ENCODE assay signal across 19 cellular contexts in genomic region chr6:153424719-153425400, GRCh38.
"Had no signal": no experiment of that assay in that cellular context is flagged by ENCODE, and none has a peak within 500 bp of the region (broad histone marks: within the 10 kb centered on the region; RNA-seq: fewer than 3 reads in every experiment).

No MANE protein-coding gene starts in this region.

- H3K36me3 Mint-ChIP-seq: activated naive CD4-positive, alpha-beta T cell treated with anti-CD3 and anti-CD28 coated beads, Interleukin-2, amount 50 U/mL, for 24 hours; stimulated activated naive B cell treated with anti-CD40 and anti-IgM and Interleukin-4, amounts not matched to agents 10 μg/mL and 1 μg/mL and 100 μg/mL, for 72 hours had no signal

- H3K27ac Mint-ChIP-seq: activated B cell treated with CpG ODN at 0.5 μM for 24 hours; activated CD8-positive, alpha-beta T cell treated with anti-CD3 and anti-CD28 coated beads for 36 hours; activated naive CD4-positive, alpha-beta T cell treated with anti-CD3 and anti-CD28 coated beads, Interleukin-2, amount 50 U/mL, for 24 hours; dendritic cell treated with granulocyte-macrophage colony-stimulating factor and Interleukin-4, amounts not matched to agents 40 ng/mL and 50 ng/mL, for 4 days; effector memory CD8-positive, alpha-beta T cell; stimulated activated naive B cell treated with anti-CD40 and anti-IgM and Interleukin-4, amounts not matched to agents 10 μg/mL and 1 μg/mL and 100 μg/mL, for 72 hours had no signal

- H3K36me3 ChIP-seq: adrenal gland, brain microvascular endothelial cell, lower lobe of right lung, pancreas, tibial artery, uterus had no signal

- H3K27me3 ChIP-seq: adrenal gland, brain microvascular endothelial cell, pancreas, tibial artery, uterus had no signal

- ATAC-seq: activated CD8-positive, alpha-beta T cell treated with anti-CD3 and anti-CD28 coated beads for 36 hours; effector memory CD8-positive, alpha-beta T cell; left colon; lower lobe of right lung; pancreas; stimulated activated naive B cell treated with anti-CD40 and anti-IgM and Interleukin-4, amounts not matched to agents 10 μg/mL and 1 μg/mL and 100 μg/mL, for 72 hours had no signal

- H3K9me3 ChIP-seq: adrenal gland, lower lobe of right lung, pancreas, tibial artery, uterus had no signal

- H3K27me3 Mint-ChIP-seq: activated B cell treated with CpG ODN at 0.5 μM for 24 hours; activated CD8-positive, alpha-beta T cell treated with anti-CD3 and anti-CD28 coated beads for 36 hours; activated naive CD4-positive, alpha-beta T cell treated with anti-CD3 and anti-CD28 coated beads, Interleukin-2, amount 50 U/mL, for 24 hours; dendritic cell treated with granulocyte-macrophage colony-stimulating factor and Interleukin-4, amounts not matched to agents 40 ng/mL and 50 ng/mL, for 4 days; effector memory CD8-positive, alpha-beta T cell; stimulated activated naive B cell treated with anti-CD40 and anti-IgM and Interleukin-4, amounts not matched to agents 10 μg/mL and 1 μg/mL and 100 μg/mL, for 72 hours had no signal

- H3K27ac ChIP-seq: adrenal gland, brain microvascular endothelial cell, lower lobe of right lung, pancreas, tibial artery, uterus had no signal

- H3K4me1 Mint-ChIP-seq: activated B cell treated with CpG ODN at 0.5 μM for 24 hours; activated naive CD4-positive, alpha-beta T cell treated with anti-CD3 and anti-CD28 coated beads, Interleukin-2, amount 50 U/mL, for 24 hours; stimulated activated naive B cell treated with anti-CD40 and anti-IgM and Interleukin-4, amounts not matched to agents 10 μg/mL and 1 μg/mL and 100 μg/mL, for 72 hours had no signal

- H3K4me1 ChIP-seq: adrenal gland, lower lobe of right lung, pancreas, tibial artery, uterus had no signal

- DNase-seq: activated B cell treated with CpG ODN at 0.5 μM for 24 hours; activated CD4-positive, alpha-beta T cell treated with anti-CD3 and anti-CD28 coated beads for 48 hours; activated CD8-positive, alpha-beta T cell treated with anti-CD3 and anti-CD28 coated beads for 36 hours; activated effector memory CD4-positive, alpha-beta T cell treated with anti-CD3 and anti-CD28 coated beads, Interleukin-2, amount 50 U/mL, for 16 hours; activated T-cell treated with anti-CD3 and anti-CD28 coated beads, Interleukin-2, amount 50 U/mL, for 48 hours; adrenal gland; brain microvascular endothelial cell; effector memory CD8-positive, alpha-beta T cell; erythroblast; left colon; lower lobe of right lung; midbrain; pancreas; stimulated activated naive B cell treated with anti-CD40 and anti-IgM and Interleukin-4, amounts not matched to agents 10 μg/mL and 1 μg/mL and 100 μg/mL, for 72 hours; T-helper 2 cell; tibial artery; uterus had no signal

- H3K4me3 Mint-ChIP-seq: activated B cell treated with CpG ODN at 0.5 μM for 24 hours; activated CD8-positive, alpha-beta T cell treated with anti-CD3 and anti-CD28 coated beads for 36 hours; activated naive CD4-positive, alpha-beta T cell treated with anti-CD3 and anti-CD28 coated beads, Interleukin-2, amount 50 U/mL, for 24 hours; dendritic cell treated with granulocyte-macrophage colony-stimulating factor and Interleukin-4, amounts not matched to agents 40 ng/mL and 50 ng/mL, for 4 days; effector memory CD8-positive, alpha-beta T cell; stimulated activated naive B cell treated with anti-CD40 and anti-IgM and Interleukin-4, amounts not matched to agents 10 μg/mL and 1 μg/mL and 100 μg/mL, for 72 hours had no signal

- H3K4me3 ChIP-seq: adrenal gland, lower lobe of right lung, pancreas, tibial artery, uterus had no signal

- H3K9me3 Mint-ChIP-seq: activated B cell treated with CpG ODN at 0.5 μM for 24 hours; activated CD8-positive, alpha-beta T cell treated with anti-CD3 and anti-CD28 coated beads for 36 hours had no signal
